In genomic region chrX:10310502-10310901, GRCh38 we compare ENCODE assay signal across 1 cellular context.
TF ChIP-seq lines count a peak whose summit lies in the region.

No MANE protein-coding gene starts in this region.

TF ChIP-seq in WTC11, 78 proteins besides CTCF, POLR2A, EP300 and RAD21 (continued from another document):
- TF ChIP-seq ZBTB43 (CRISPR knock-in tag; IDR thresholded peaks at IDR 0.05) (no peak), USF1 (CRISPR knock-in tag; IDR thresholded peaks at IDR 0.05) (no peak), ESRRA (CRISPR knock-in tag; IDR thresholded peaks at IDR 0.05; ENCODE audit: borderline replicate concordance) (no peak), SMAD3 (CRISPR knock-in tag; IDR thresholded peaks at IDR 0.05; ENCODE audit: borderline replicate concordance) (no peak), GABPB1 (CRISPR knock-in tag; IDR thresholded peaks at IDR 0.05) (no peak), CREM (CRISPR knock-in tag; IDR thresholded peaks at IDR 0.05) (no peak)
- TF ChIP-seq, protein P1, sequence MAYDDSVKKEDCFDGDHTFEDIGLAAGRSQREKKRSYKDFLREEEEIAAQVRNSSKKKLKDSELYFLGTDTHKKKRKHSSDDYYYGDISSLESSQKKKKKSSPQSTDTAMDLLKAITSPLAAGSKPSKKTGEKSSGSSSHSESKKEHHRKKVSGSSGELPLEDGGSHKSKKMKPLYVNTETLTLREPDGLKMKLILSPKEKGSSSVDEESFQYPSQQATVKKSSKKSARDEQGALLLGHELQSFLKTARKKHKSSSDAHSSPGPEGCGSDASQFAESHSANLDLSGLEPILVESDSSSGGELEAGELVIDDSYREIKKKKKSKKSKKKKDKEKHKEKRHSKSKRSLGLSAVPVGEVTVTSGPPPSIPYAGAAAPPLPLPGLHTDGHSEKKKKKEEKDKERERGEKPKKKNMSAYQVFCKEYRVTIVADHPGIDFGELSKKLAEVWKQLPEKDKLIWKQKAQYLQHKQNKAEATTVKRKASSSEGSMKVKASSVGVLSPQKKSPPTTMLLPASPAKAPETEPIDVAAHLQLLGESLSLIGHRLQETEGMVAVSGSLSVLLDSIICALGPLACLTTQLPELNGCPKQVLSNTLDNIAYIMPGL (CRISPR knock-in tag; IDR thresholded peaks at IDR 0.05) = no peak
